In the genomic region with DNA sequence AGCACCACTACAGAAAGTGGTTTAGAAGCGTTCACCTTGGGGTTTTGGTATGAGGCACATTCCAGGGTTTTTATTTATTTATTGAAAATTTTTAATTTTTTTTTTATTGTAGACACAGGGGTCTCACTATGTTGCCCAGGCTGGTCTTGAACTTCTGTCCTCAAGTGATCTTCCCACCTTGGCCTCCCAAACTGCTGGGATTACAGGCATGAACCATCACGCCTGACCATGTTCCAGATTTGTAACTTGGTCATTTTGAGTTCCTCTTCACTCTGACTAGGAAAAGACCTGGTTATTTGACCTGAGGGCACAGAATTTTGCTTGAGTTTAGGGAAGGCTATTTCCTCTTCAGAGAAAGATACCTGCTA, we compare ENCODE assay signal across 23 cellular contexts. TPM values are rescaled to one million over a fixed set of nuclear protein-coding genes. Genes with fewer than 3 reads are reported as not detected.
DNase-seq lines count a peak whose midpoint lies in the region; TF ChIP-seq lines count a peak whose summit lies in the region.
"Had no signal": no experiment of that assay in that cellular context is flagged by ENCODE, and none has a peak within 500 bp of the region (broad histone marks: within the 10 kb centered on the region; RNA-seq: fewer than 3 reads in every experiment).

No MANE protein-coding gene starts in this region.

- BruUV-seq in Caco-2 (replicated peaks; lab: Mats Ljungman, UMichigan), result no TSS peak

- H3K36me3 Mint-ChIP-seq in Caco-2 (ENCODE audit: insufficient read depth, unreplicated experiment), result peaks cover 34% of the 10 kb centered on the region
- peaks cover 10% of the 10 kb centered on the region for H3K36me3 Mint-ChIP-seq in progenitor cell of endocrine pancreas (ENCODE audit: insufficient read depth)
- peaks cover 29% of the 10 kb centered on the region for H3K36me3 Mint-ChIP-seq in activated T-helper 1 cell treated with anti-CD3 and anti-CD28 coated beads, Interleukin-12 subunit alpha, Interleukin-12 subunit beta, Interleukin-2, Interleukin-4 antibody, amounts not matched to agents 30 ng/mL and 10 ng/mL and 1 ng/mL, durations not matched to agents 14 hours and 24 hours and 36 hours (ENCODE audit: low read depth)
- peaks cover 8% of the 10 kb centered on the region for H3K36me3 Mint-ChIP-seq in activated naive CD4-positive, alpha-beta T cell treated with anti-CD3 and anti-CD28 coated beads for 36 hours (ENCODE audit: low read depth)

- H3K27me3 ChIP-seq in Caco-2 (replicated peaks; ENCODE audit: control insufficient read depth, insufficient read depth, low read length) (no peaks in the 10 kb centered on the region), HUES6 (ENCODE audit: control insufficient read depth, insufficient read depth, low read length) (no peaks in the 10 kb centered on the region), colonic mucosa (no peaks in the 10 kb centered on the region), HAP-1 (ENCODE audit: low read depth) (no peaks in the 10 kb centered on the region)
- H3K27me3 ChIP-seq: pancreas, upper lobe of left lung had no signal

- H3K4me3 ChIP-seq in Caco-2 (ENCODE audit: low read depth, low read length) (no peak overlapping the region), HUES6 (ENCODE audit: low read depth, low read length) (0 out of 2 replicates have a peak overlapping the region, but pooled peaks have one; percentile 86), colonic mucosa (no peak overlapping the region), HAP-1 (no peak overlapping the region)
- H3K4me3 ChIP-seq: skin epidermis, upper lobe of left lung had no signal

- CTCF ChIA-PET in Caco-2 (lab: Charles Lee), result no interaction called here
- CTCF ChIA-PET in activated naive CD4-positive, alpha-beta T cell treated with anti-CD3 and anti-CD28 coated beads for 36 hours (lab: Charles Lee), result interaction anchor here (0.6 to 3.4 kb wide), 3 partner anchors 21 to 420 kb away, joined by 4 to 14 read pairs (median 7); no protein-coding TSS in a partner anchor

- DNase-seq in Caco-2 (no peak), colonic mucosa (no peak), progenitor cell of endocrine pancreas (ENCODE audit: low spot score, unreplicated experiment) (no peak), HAP-1 (ENCODE audit: low spot score in 2 of 2) (no peak)
- no peak for DNase-seq in activated T-helper 1 cell treated with anti-CD3 and anti-CD28 coated beads, Interleukin-12 subunit alpha, Interleukin-12 subunit beta, Interleukin-2, Interleukin-4 antibody, amounts not matched to agents 30 ng/mL and 10 ng/mL and 1 ng/mL, durations not matched to agents 14 hours and 24 hours and 36 hours (ENCODE audit: low spot score)
- no peak for DNase-seq in activated naive CD4-positive, alpha-beta T cell treated with anti-CD3 and anti-CD28 coated beads for 36 hours
- DNase-seq: activated CD4-positive, alpha-beta T cell treated with anti-CD3 and anti-CD28 coated beads for 4 hours; activated gamma-delta T cell treated with Interleukin-2 at 50 U/mL for 16 hours; amygdala; central memory CD4-positive, alpha-beta T cell; MM.1S; naive thymus-derived CD4-positive, alpha-beta T cell; NCI-H1694; NCI-H2227 treated with DMSO at 0.1 percent for 48 hours; pancreas; stimulated activated CD4-positive, alpha-beta T cell treated with anti-CD3 and anti-CD28 coated beads, Interleukin-4, amount 100 ng/mL, for 1 hour; stimulated activated naive CD8-positive, alpha-beta T cell treated with anti-CD3 and anti-CD28 coated beads, Interleukin-15, amount 100 ng/mL, for 72 hours; upper lobe of left lung had no signal

- H3K9ac ChIP-seq in HUES6 (ENCODE audit: low read length), result no peak overlapping the region
- peak overlapping the region in 1 of 2 donors; percentile 80 for H3K9ac ChIP-seq in colonic mucosa (ENCODE audit: low read depth in 2 of 2, low read length in 2 of 2)

- H3K27ac ChIP-seq in HUES6 (ENCODE audit: low read depth, low read length), result no peak overlapping the region
- H3K27ac ChIP-seq in colonic mucosa, result peak overlapping the region; percentile 89
- H3K27ac ChIP-seq: skin epidermis, upper lobe of left lung had no signal

- intact Hi-C loops in Caco-2 (cut with micrococcal nuclease; ENCODE audit: unreplicated experiment), result no loop called here
- intact Hi-C loops in colonic mucosa (cut with DNase I), result no loop called here
- intact Hi-C loops in activated T-helper 1 cell treated with anti-CD3 and anti-CD28 coated beads, Interleukin-12 subunit alpha, Interleukin-12 subunit beta, Interleukin-2, Interleukin-4 antibody, amounts not matched to agents 30 ng/mL and 10 ng/mL and 1 ng/mL, durations not matched to agents 14 hours and 24 hours and 36 hours (cut with micrococcal nuclease), result no loop called here
- intact Hi-C loops in activated naive CD4-positive, alpha-beta T cell treated with anti-CD3 and anti-CD28 coated beads for 36 hours (cut with micrococcal nuclease), result no loop called here

- no peak for TF ChIP-seq CTCF in Caco-2 (IDR thresholded peaks at IDR 0.05; ENCODE audit: insufficient read depth in 1 of 2, low read depth in 1 of 2, low read length in 1 of 2, severe bottlenecking in 1 of 2, unreplicated experiment in 1 of 2)
- TF ChIP-seq CTCF in colonic mucosa (IDR thresholded peaks at IDR 0.05), result no peak
- no peak for TF ChIP-seq CTCF in progenitor cell of endocrine pancreas (IDR thresholded peaks at IDR 0.05; ENCODE audit: unreplicated experiment)

- H3K27me3 Mint-ChIP-seq in Caco-2 (ENCODE audit: insufficient read depth, unreplicated experiment), result no peaks in the 10 kb centered on the region
- H3K27me3 Mint-ChIP-seq in progenitor cell of endocrine pancreas, result no peaks in the 10 kb centered on the region
- no peaks in the 10 kb centered on the region for H3K27me3 Mint-ChIP-seq in activated T-helper 1 cell treated with anti-CD3 and anti-CD28 coated beads, Interleukin-12 subunit alpha, Interleukin-12 subunit beta, Interleukin-2, Interleukin-4 antibody, amounts not matched to agents 30 ng/mL and 10 ng/mL and 1 ng/mL, durations not matched to agents 14 hours and 24 hours and 36 hours (ENCODE audit: insufficient read depth)
- no peaks in the 10 kb centered on the region for H3K27me3 Mint-ChIP-seq in activated naive CD4-positive, alpha-beta T cell treated with anti-CD3 and anti-CD28 coated beads for 36 hours (ENCODE audit: low read depth)
- H3K27me3 Mint-ChIP-seq: B cell; stimulated activated naive CD8-positive, alpha-beta T cell treated with anti-CD3 and anti-CD28 coated beads, Interleukin-15, amount 100 ng/mL, for 72 hours had no signal

- H3K27ac Mint-ChIP-seq in Caco-2 (ENCODE audit: unreplicated experiment) (no peak overlapping the region), progenitor cell of endocrine pancreas (peak overlapping the region; percentile 74)
- no peak overlapping the region for H3K27ac Mint-ChIP-seq in activated T-helper 1 cell treated with anti-CD3 and anti-CD28 coated beads, Interleukin-12 subunit alpha, Interleukin-12 subunit beta, Interleukin-2, Interleukin-4 antibody, amounts not matched to agents 30 ng/mL and 10 ng/mL and 1 ng/mL, durations not matched to agents 14 hours and 24 hours and 36 hours
- no peak overlapping the region for H3K27ac Mint-ChIP-seq in activated naive CD4-positive, alpha-beta T cell treated with anti-CD3 and anti-CD28 coated beads for 36 hours
- H3K27ac Mint-ChIP-seq: B cell; stimulated activated naive CD8-positive, alpha-beta T cell treated with anti-CD3 and anti-CD28 coated beads, Interleukin-15, amount 100 ng/mL, for 72 hours had no signal

- in situ Hi-C loops in HAP-1 (cut with MboI; ENCODE audit: low sequenced_read_pairs), result no loop called here

- no peaks in the 10 kb centered on the region for H3K9me3 ChIP-seq in Caco-2
- H3K9me3 ChIP-seq in HUES6 (ENCODE audit: control insufficient read depth, insufficient read depth, low read depth, low read length), result no peaks in the 10 kb centered on the region
- no peaks in the 10 kb centered on the region for H3K9me3 ChIP-seq in colonic mucosa
- no peaks in the 10 kb centered on the region for H3K9me3 ChIP-seq in HAP-1
- H3K9me3 ChIP-seq: pancreas, upper lobe of left lung had no signal

- H3K4me1 Mint-ChIP-seq in Caco-2 (ENCODE audit: low read depth, unreplicated experiment) (peaks cover 32% of the 10 kb centered on the region), progenitor cell of endocrine pancreas (ENCODE audit: low read depth) (peaks cover 47% of the 10 kb centered on the region)
- peaks cover 68% of the 10 kb centered on the region for H3K4me1 Mint-ChIP-seq in activated T-helper 1 cell treated with anti-CD3 and anti-CD28 coated beads, Interleukin-12 subunit alpha, Interleukin-12 subunit beta, Interleukin-2, Interleukin-4 antibody, amounts not matched to agents 30 ng/mL and 10 ng/mL and 1 ng/mL, durations not matched to agents 14 hours and 24 hours and 36 hours (ENCODE audit: low read depth)
- peaks cover 49% of the 10 kb centered on the region for H3K4me1 Mint-ChIP-seq in activated naive CD4-positive, alpha-beta T cell treated with anti-CD3 and anti-CD28 coated beads for 36 hours (ENCODE audit: low read depth)

- 0 out of 2 replicates have a peak, but pooled peaks cover 2% of the 10 kb centered on the region for H3K36me3 ChIP-seq in Caco-2 (ENCODE audit: control insufficient read depth, insufficient read depth, low read length)
- peaks cover 12% of the 10 kb centered on the region for H3K36me3 ChIP-seq in HUES6 (ENCODE audit: control insufficient read depth, insufficient read depth, low read length)
- H3K36me3 ChIP-seq in colonic mucosa, result peaks cover 10% of the 10 kb centered on the region
- peaks cover 12% of the 10 kb centered on the region for H3K36me3 ChIP-seq in HAP-1 (replicated peaks)

- H3K9me3 Mint-ChIP-seq in Caco-2 (ENCODE audit: unreplicated experiment), result no peaks in the 10 kb centered on the region
- no peaks in the 10 kb centered on the region for H3K9me3 Mint-ChIP-seq in progenitor cell of endocrine pancreas (ENCODE audit: low read depth)
- H3K9me3 Mint-ChIP-seq in activated T-helper 1 cell treated with anti-CD3 and anti-CD28 coated beads, Interleukin-12 subunit alpha, Interleukin-12 subunit beta, Interleukin-2, Interleukin-4 antibody, amounts not matched to agents 30 ng/mL and 10 ng/mL and 1 ng/mL, durations not matched to agents 14 hours and 24 hours and 36 hours, result no peaks in the 10 kb centered on the region
- no peaks in the 10 kb centered on the region for H3K9me3 Mint-ChIP-seq in activated naive CD4-positive, alpha-beta T cell treated with anti-CD3 and anti-CD28 coated beads for 36 hours
- H3K9me3 Mint-ChIP-seq: stimulated activated naive CD8-positive, alpha-beta T cell treated with anti-CD3 and anti-CD28 coated beads, Interleukin-15, amount 100 ng/mL, for 72 hours had no signal

- H3K4me3 Mint-ChIP-seq in Caco-2 (ENCODE audit: unreplicated experiment) (peak overlapping the region; percentile 79), progenitor cell of endocrine pancreas (ENCODE audit: low read depth) (no peak overlapping the region)
- no peak overlapping the region for H3K4me3 Mint-ChIP-seq in activated T-helper 1 cell treated with anti-CD3 and anti-CD28 coated beads, Interleukin-12 subunit alpha, Interleukin-12 subunit beta, Interleukin-2, Interleukin-4 antibody, amounts not matched to agents 30 ng/mL and 10 ng/mL and 1 ng/mL, durations not matched to agents 14 hours and 24 hours and 36 hours
- no peak overlapping the region for H3K4me3 Mint-ChIP-seq in activated naive CD4-positive, alpha-beta T cell treated with anti-CD3 and anti-CD28 coated beads for 36 hours

- peaks cover 43% of the 10 kb centered on the region for H3K4me1 ChIP-seq in Caco-2
- H3K4me1 ChIP-seq in HUES6 (ENCODE audit: control insufficient read depth, insufficient read depth, low read length), result peaks cover 55% of the 10 kb centered on the region
- peaks cover 18% of the 10 kb centered on the region for H3K4me1 ChIP-seq in colonic mucosa
- H3K4me1 ChIP-seq in HAP-1, result peaks cover 21% of the 10 kb centered on the region

- POLR2A ChIA-PET in Caco-2 (lab: Charles Lee), result no interaction called here

RNA-seq across cellular contexts. Expression of a gene that starts 3.1 kb away (rescaled TPM):
- total RNA-seq in Caco-2 (2022) (143 and 150 TPM in 2 replicates), colonic mucosa (100 to 1,000 TPM; 331 to 500 TPM), progenitor cell of endocrine pancreas (174 and 187 TPM in 2 replicates)
- total RNA-seq in activated T-helper 1 cell treated with anti-CD3 and anti-CD28 coated beads, Interleukin-12 subunit alpha, Interleukin-12 subunit beta, Interleukin-2, Interleukin-4 antibody, amounts not matched to agents 30 ng/mL and 10 ng/mL and 1 ng/mL, durations not matched to agents 14 hours and 24 hours and 36 hours, result 139 and 150 TPM in 2 replicates
- total RNA-seq in activated naive CD4-positive, alpha-beta T cell treated with anti-CD3 and anti-CD28 coated beads for 36 hours, result 10 to 100 TPM; 78.6 to 89.7 TPM

RNA-seq across cellular contexts. Expression of a gene that starts 20.2 kb away (rescaled TPM):
- total RNA-seq in Caco-2 (2022) (39.1 and 44.4 TPM in 2 replicates), colonic mucosa (10 to 100 TPM; 22.7 to 28.3 TPM), progenitor cell of endocrine pancreas (62.5 and 66.6 TPM in 2 replicates)
- total RNA-seq in activated T-helper 1 cell treated with anti-CD3 and anti-CD28 coated beads, Interleukin-12 subunit alpha, Interleukin-12 subunit beta, Interleukin-2, Interleukin-4 antibody, amounts not matched to agents 30 ng/mL and 10 ng/mL and 1 ng/mL, durations not matched to agents 14 hours and 24 hours and 36 hours, result 24.2 and 24.6 TPM in 2 replicates
- total RNA-seq in activated naive CD4-positive, alpha-beta T cell treated with anti-CD3 and anti-CD28 coated beads for 36 hours, result 10 to 100 TPM; 31.9 to 32.6 TPM

RNA-seq across cellular contexts. Expression of a gene that starts 35.6 kb away (rescaled TPM):
- total RNA-seq in Caco-2 (2022) (12.5 and 13.1 TPM in 2 replicates), colonic mucosa (100 to 1,000 TPM in 1 of 2 donors, 10 to 100 TPM in 1; 86.0 to 202 TPM), progenitor cell of endocrine pancreas (11.7 and 11.8 TPM in 2 replicates)
- total RNA-seq in activated T-helper 1 cell treated with anti-CD3 and anti-CD28 coated beads, Interleukin-12 subunit alpha, Interleukin-12 subunit beta, Interleukin-2, Interleukin-4 antibody, amounts not matched to agents 30 ng/mL and 10 ng/mL and 1 ng/mL, durations not matched to agents 14 hours and 24 hours and 36 hours, result 10.8 and 11.1 TPM in 2 replicates
- 10 to 100 TPM; 15.4 to 15.8 TPM for total RNA-seq in activated naive CD4-positive, alpha-beta T cell treated with anti-CD3 and anti-CD28 coated beads for 36 hours

RNA-seq across cellular contexts. Expression of a gene that starts 49.6 kb away (rescaled TPM):
- total RNA-seq in Caco-2 (2022), result 0.95 and 1.0 TPM in 2 replicates
- total RNA-seq in colonic mucosa, result under 1 TPM; 0.77 to 0.79 TPM
- total RNA-seq in progenitor cell of endocrine pancreas, result 0.19 and 0.49 TPM in 2 replicates
- not detected in 2 replicates for total RNA-seq in activated T-helper 1 cell treated with anti-CD3 and anti-CD28 coated beads, Interleukin-12 subunit alpha, Interleukin-12 subunit beta, Interleukin-2, Interleukin-4 antibody, amounts not matched to agents 30 ng/mL and 10 ng/mL and 1 ng/mL, durations not matched to agents 14 hours and 24 hours and 36 hours
- not detected for total RNA-seq in activated naive CD4-positive, alpha-beta T cell treated with anti-CD3 and anti-CD28 coated beads for 36 hours
- total RNA-seq: B cell, G401, H4 had no signal
